ENCODE assay signal across 29 cellular contexts in genomic region chr11:32472226-32472625, GRCh38. TPM values are rescaled to one million over a fixed set of nuclear protein-coding genes. Genes with fewer than 3 reads are reported as not detected.
"Had no signal": no experiment of that assay in that cellular context is flagged by ENCODE, and none has a peak within 500 bp of the region (broad histone marks: within the 10 kb centered on the region; RNA-seq: fewer than 3 reads in every experiment).

No MANE protein-coding gene starts in this region.

- H3K36me3 Mint-ChIP-seq: natural killer cell, neural progenitor cell had no signal

- H3K27ac Mint-ChIP-seq: dendritic cell treated with granulocyte-macrophage colony-stimulating factor and Interleukin-4, amounts not matched to agents 40 ng/mL and 50 ng/mL, for 4 days; natural killer cell; neural progenitor cell; progenitor cell of endocrine pancreas; stimulated activated naive CD8-positive, alpha-beta T cell treated with anti-CD3 and anti-CD28 coated beads, Interleukin-15, amount 100 ng/mL, for 72 hours had no signal

- DNase-seq: colonic mucosa; effector memory CD4-positive, alpha-beta T cell; foreskin melanocyte; glutamatergic neuron; heart right ventricle; hippocampal formation; left cardiac atrium; left ventricle myocardium inferior; lower lobe of right lung; natural killer cell; stimulated activated CD4-positive, alpha-beta T cell treated with anti-CD3 and anti-CD28 coated beads, Interleukin-12 subunit alpha, Interleukin-12 subunit beta, amount 100 ng/mL, for 4 hours; stimulated activated CD4-positive, alpha-beta T cell treated with anti-CD3 and anti-CD28 coated beads, Interleukin-1b, Interleukin-23, amount 100 ng/mL, for 48 hours; stimulated activated CD4-positive, alpha-beta T cell treated with anti-CD3 and anti-CD28 coated beads, Interleukin-4, amount 100 ng/mL, for 1 hour; stimulated activated CD8-positive, alpha-beta memory T cell treated with anti-CD3 and anti-CD28 coated beads, Interleukin-4, amount 100 ng/mL, for 48 hours; stimulated activated naive CD4-positive, alpha-beta T cell; stimulated activated naive CD8-positive, alpha-beta T cell treated with anti-CD3 and anti-CD28 coated beads, Interleukin-15, amount 100 ng/mL, for 72 hours; transverse colon; upper lobe of right lung; uterus had no signal

- H3K9me3 Mint-ChIP-seq: dendritic cell treated with granulocyte-macrophage colony-stimulating factor and Interleukin-4, amounts not matched to agents 40 ng/mL and 50 ng/mL, for 4 days; natural killer cell; neural progenitor cell; stimulated activated naive CD8-positive, alpha-beta T cell treated with anti-CD3 and anti-CD28 coated beads, Interleukin-15, amount 100 ng/mL, for 72 hours had no signal

- H3K27me3 Mint-ChIP-seq: dendritic cell treated with granulocyte-macrophage colony-stimulating factor and Interleukin-4, amounts not matched to agents 40 ng/mL and 50 ng/mL, for 4 days; stimulated activated naive CD8-positive, alpha-beta T cell treated with anti-CD3 and anti-CD28 coated beads, Interleukin-15, amount 100 ng/mL, for 72 hours had no signal

- H3K4me3 ChIP-seq: colonic mucosa, esophagus muscularis mucosa, heart right ventricle, left ventricle myocardium inferior, lower lobe of right lung, neural progenitor cell, smooth muscle cell, suprapubic skin, transverse colon, upper lobe of right lung, uterus had no signal

- H3K4me1 Mint-ChIP-seq: natural killer cell; stimulated activated naive CD8-positive, alpha-beta T cell treated with anti-CD3 and anti-CD28 coated beads, Interleukin-15, amount 100 ng/mL, for 72 hours had no signal

- ATAC-seq: heart right ventricle; left cardiac atrium; lower lobe of right lung; natural killer cell; sciatic nerve; stimulated activated naive CD8-positive, alpha-beta T cell treated with anti-CD3 and anti-CD28 coated beads, Interleukin-15, amount 100 ng/mL, for 72 hours; upper lobe of right lung had no signal

- H3K4me3 Mint-ChIP-seq: dendritic cell treated with granulocyte-macrophage colony-stimulating factor and Interleukin-4, amounts not matched to agents 40 ng/mL and 50 ng/mL, for 4 days; natural killer cell; neural progenitor cell; stimulated activated naive CD8-positive, alpha-beta T cell treated with anti-CD3 and anti-CD28 coated beads, Interleukin-15, amount 100 ng/mL, for 72 hours had no signal

RNA-seq across cellular contexts. Expression of gene WT1, which starts 36.9 kb away (rescaled TPM):
- total RNA-seq: endothelial cell of umbilical vein, fibroblast of lung, mononuclear cell, natural killer cell, progenitor cell of endocrine pancreas, smooth muscle cell, suprapubic skin had no signal
